Comparison of ENCODE assay signal across 14 cellular contexts in genomic region chr11:31233425-31233824, GRCh38.
DNase-seq lines count a peak whose midpoint lies in the region; ATAC-seq, FAIRE-seq and TF ChIP-seq lines count a peak whose summit lies in the region.
"Had no signal": no experiment of that assay in that cellular context is flagged by ENCODE, and none has a peak within 500 bp of the region (broad histone marks: within the 10 kb centered on the region; RNA-seq: fewer than 3 reads in every experiment).

No MANE protein-coding gene starts in this region.

- no peaks in the 10 kb centered on the region for H3K27me3 ChIP-seq in right lobe of liver
- H3K27me3 ChIP-seq: suprapubic skin had no signal

- H3K9me3 ChIP-seq in right lobe of liver: no peaks in the 10 kb centered on the region
- H3K9me3 ChIP-seq: suprapubic skin had no signal

- TF ChIP-seq POLR2A in right lobe of liver (IDR thresholded peaks at IDR 0.05): no peak
- TF ChIP-seq POLR2A in H54 (IDR thresholded peaks at IDR 0.05; ENCODE audit: low read depth, low read length): no peak

- H3K9me3 Mint-ChIP-seq in stimulated activated effector memory CD8-positive, alpha-beta T cell treated with anti-CD3 and anti-CD28 coated beads, Interleukin-12 subunit alpha, Interleukin-12 subunit beta, amount 100 ng/mL, for 72 hours: no peaks in the 10 kb centered on the region

- H3K27ac ChIP-seq in right lobe of liver: no peak overlapping the region
- H3K27ac ChIP-seq: suprapubic skin had no signal

- FAIRE-seq in H54 (lab: Jason Lieb, UNC): no peak
- FAIRE-seq: RCC 7860 had no signal

- H3K4me1 Mint-ChIP-seq in stimulated activated effector memory CD8-positive, alpha-beta T cell treated with anti-CD3 and anti-CD28 coated beads, Interleukin-12 subunit alpha, Interleukin-12 subunit beta, amount 100 ng/mL, for 72 hours: no peaks in the 10 kb centered on the region

- H3K27ac Mint-ChIP-seq in stimulated activated effector memory CD8-positive, alpha-beta T cell treated with anti-CD3 and anti-CD28 coated beads, Interleukin-12 subunit alpha, Interleukin-12 subunit beta, amount 100 ng/mL, for 72 hours: no peak overlapping the region
- H3K27ac Mint-ChIP-seq: activated naive CD8-positive, alpha-beta T cell had no signal

- ATAC-seq in HG03378 (IDR thresholded peaks at IDR 0.05; ENCODE audit: unreplicated experiment) (peak; percentile 51), SK-N-SH treated with all-trans-retinoic acid at 6 μM for 48 hours (peak; percentile 51; the same call in 1 of the 3 replicates), right lobe of liver (no peak)
- ATAC-seq in stimulated activated effector memory CD8-positive, alpha-beta T cell treated with anti-CD3 and anti-CD28 coated beads, Interleukin-12 subunit alpha, Interleukin-12 subunit beta, amount 100 ng/mL, for 72 hours: no peak

- no peaks in the 10 kb centered on the region for H3K4me1 ChIP-seq in right lobe of liver
- H3K4me1 ChIP-seq: suprapubic skin had no signal

- no peaks in the 10 kb centered on the region for H3K36me3 Mint-ChIP-seq in stimulated activated effector memory CD8-positive, alpha-beta T cell treated with anti-CD3 and anti-CD28 coated beads, Interleukin-12 subunit alpha, Interleukin-12 subunit beta, amount 100 ng/mL, for 72 hours
- H3K36me3 Mint-ChIP-seq: activated naive CD8-positive, alpha-beta T cell had no signal

- no peak overlapping the region for H3K4me3 ChIP-seq in GM12865 (ENCODE audit: low read depth, low read length)
- H3K4me3 ChIP-seq in right lobe of liver: no peak overlapping the region
- H3K4me3 ChIP-seq: suprapubic skin had no signal

- intact Hi-C loops in right lobe of liver (cut with DNase I): no loop called here
- intact Hi-C loops in posterior cingulate gyrus (cut with DNase I): no loop called here

- no peaks in the 10 kb centered on the region for H3K36me3 ChIP-seq in right lobe of liver
- H3K36me3 ChIP-seq: suprapubic skin had no signal

- peak; percentile 17 for TF ChIP-seq CTCF in GM12865 (IDR thresholded peaks at IDR 0.05; ENCODE audit: insufficient read depth, low read depth, low read length, missing control alignments)
- TF ChIP-seq CTCF in right lobe of liver (IDR thresholded peaks at IDR 0.05): peak in 3 of 4 donors; percentile 9 to 13 (median 10)

- DNase-seq in GM12865 (ENCODE audit: low read depth) (peak; percentile 20), right lobe of liver (no peak), H54 (ENCODE audit: insufficient read length, low spot score) (no peak), posterior cingulate gyrus (no peak), NOMO-1 treated with dmso at 0.1 percent for 144 hours (lab: John Stamatoyannopoulos, UW; ENCODE audit: unreplicated experiment) (no peak)
- DNase-seq in stimulated activated effector memory CD8-positive, alpha-beta T cell treated with anti-CD3 and anti-CD28 coated beads, Interleukin-12 subunit alpha, Interleukin-12 subunit beta, amount 100 ng/mL, for 72 hours (ENCODE audit: low spot score in 2 of 2): no peak
- DNase-seq: activated CD4-positive, alpha-beta T cell treated with anti-CD3 and anti-CD28 coated beads for 4 hours; IMR-90; stimulated activated CD4-positive, alpha-beta T cell treated with anti-CD3 and anti-CD28 coated beads, Interleukin-4, amount 100 ng/mL, for 24 hours had no signal

- H3K4me3 Mint-ChIP-seq in stimulated activated effector memory CD8-positive, alpha-beta T cell treated with anti-CD3 and anti-CD28 coated beads, Interleukin-12 subunit alpha, Interleukin-12 subunit beta, amount 100 ng/mL, for 72 hours: no peak overlapping the region
- H3K4me3 Mint-ChIP-seq: activated naive CD8-positive, alpha-beta T cell had no signal

TF ChIP-seq in SK-N-SH treated with all-trans-retinoic acid at 6 μM for 48 hours, 23 proteins besides CTCF, POLR2A, EP300 and RAD21:
- TF ChIP-seq TCF4 (CRISPR knock-in tag; IDR thresholded peaks at IDR 0.05; ENCODE audit: borderline replicate concordance): no peak
- no peak for TF ChIP-seq CSRNP3 (CRISPR knock-in tag; IDR thresholded peaks at IDR 0.05)
- no peak for TF ChIP-seq GLIS3 (CRISPR knock-in tag; IDR thresholded peaks at IDR 0.05)
- no peak for TF ChIP-seq ESRRG (CRISPR knock-in tag; IDR thresholded peaks at IDR 0.05)
- TF ChIP-seq OSR1 (CRISPR knock-in tag; IDR thresholded peaks at IDR 0.05): no peak
- TF ChIP-seq CREB5 (CRISPR knock-in tag; IDR thresholded peaks at IDR 0.05; ENCODE audit: low read depth): no peak
- TF ChIP-seq CSDC2 (CRISPR knock-in tag; IDR thresholded peaks at IDR 0.05): no peak
- TF ChIP-seq SNAI2 (CRISPR knock-in tag; IDR thresholded peaks at IDR 0.05): no peak

Comparison
In these comparisons a context has a peak if more than half of its experiments do, and no peak if none do; other contexts are left out.
1. ATAC-seq: peak in HG03378 (single experiment) and SK-N-SH treated with all-trans-retinoic acid at 6 μM for 48 hours (single experiment); none in right lobe of liver (0 of 4) and stimulated activated effector memory CD8-positive, alpha-beta T cell treated with anti-CD3 and anti-CD28 coated beads, Interleukin-12 subunit alpha, Interleukin-12 subunit beta, amount 100 ng/mL, for 72 hours (single experiment).